In the genomic region with DNA sequence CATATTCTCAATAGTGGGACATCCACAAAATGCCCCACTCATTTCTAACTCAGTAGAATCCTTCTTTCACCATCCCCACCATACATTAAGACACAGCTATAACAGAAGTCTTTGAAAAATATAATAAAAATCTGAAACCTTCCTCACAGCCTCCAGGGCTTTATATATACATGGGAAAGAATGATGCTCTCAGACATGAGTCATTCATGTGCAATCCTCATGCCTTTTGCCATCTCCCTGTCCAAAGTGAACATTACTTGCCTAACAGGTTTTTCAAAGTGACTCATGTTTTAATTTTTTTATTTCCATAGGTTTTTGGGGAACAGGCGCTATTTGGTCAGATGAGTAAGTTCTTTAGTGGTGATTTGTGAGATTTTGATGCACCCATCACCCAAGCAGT, we compare ENCODE assay signal across 11 cellular contexts.
A peak's percentile ranks its signal among the peaks of the same experiment; 100 is the strongest.
DNase-seq lines count a peak whose midpoint lies in the region; FAIRE-seq and TF ChIP-seq lines count a peak whose summit lies in the region.
"Had no signal": no experiment of that assay in that cellular context is flagged by ENCODE, and none has a peak within 500 bp of the region (broad histone marks: within the 10 kb centered on the region; RNA-seq: fewer than 3 reads in every experiment).

No MANE protein-coding gene starts in this region.

- H3K27ac ChIP-seq in esophagus squamous epithelium (peak overlapping the region; percentile 54 to 86 (median 71)), small intestine (ENCODE audit: low read depth in 1 of 2, low read length in 1 of 2) (no peak overlapping the region)

- H3K27me3 ChIP-seq in esophagus squamous epithelium (no peaks in the 10 kb centered on the region), small intestine (ENCODE audit: control insufficient read depth in 2 of 2, insufficient read depth in 2 of 2, low read length in 2 of 2) (no peaks in the 10 kb centered on the region)
- H3K27me3 ChIP-seq: right lobe of liver had no signal

- H3K36me3 ChIP-seq in esophagus squamous epithelium (peaks cover 0 to 28% (median 0%) of the 10 kb centered on the region in 3 donors), small intestine (ENCODE audit: control insufficient read depth in 2 of 2, insufficient read depth in 2 of 2, low read length in 2 of 2) (peaks cover 0 to 3% of the 10 kb centered on the region in 2 donors)

- peaks cover 2 to 52% (median 6%) of the 10 kb centered on the region in 3 donors for H3K4me1 ChIP-seq in esophagus squamous epithelium
- peaks cover 4 to 10% of the 10 kb centered on the region in 2 donors for H3K4me1 ChIP-seq in small intestine (ENCODE audit: control insufficient read depth in 2 of 2, insufficient read depth in 1 of 2, low read depth in 1 of 2, low read length in 1 of 2)

- no peak for TF ChIP-seq CTCF in esophagus squamous epithelium (IDR thresholded peaks at IDR 0.05)

- intact Hi-C loops in esophagus squamous epithelium (cut with DNase I) = no loop called here

- no peak for TF ChIP-seq POLR2A in esophagus squamous epithelium (IDR thresholded peaks at IDR 0.05)

- H3K9me3 ChIP-seq in esophagus squamous epithelium (no peaks in the 10 kb centered on the region), small intestine (ENCODE audit: control insufficient read depth, low read depth) (no peaks in the 10 kb centered on the region)
- H3K9me3 ChIP-seq: right lobe of liver had no signal

- DNase-seq in SIG-M5 treated with dmso at 0.1 percent for 504 hours (lab: John Stamatoyannopoulos, UW; ENCODE audit: unreplicated experiment) (peak; percentile 78), SIG-M5 (lab: John Stamatoyannopoulos, UW) (no peak), NCI-H748 treated with DMSO at 0.1 percent for 48 hours (lab: John Stamatoyannopoulos, UW) (peak; percentile 59), esophagus squamous epithelium (lab: John Stamatoyannopoulos, UW) (no peak), small intestine (peak; percentile 65), hypothalamus (lab: John Stamatoyannopoulos, UW) (no peak), putamen (ENCODE audit: low spot score) (no peak), D341Med (ENCODE audit: low spot score) (no peak)
- DNase-seq: right lobe of liver, T-helper 1 cell had no signal

- H3K4me3 ChIP-seq in esophagus squamous epithelium (no peak overlapping the region), small intestine (ENCODE audit: low read depth in 1 of 2, low read length in 2 of 2) (no peak overlapping the region)
- H3K4me3 ChIP-seq: right lobe of liver had no signal

- whole genome bisulfite sequencing in esophagus squamous epithelium, 2 donors = 45 to 57% methylated on average over 1 of the region's 1 CpG
- 22 to 74% (median 71%) methylated on average over 1 of the region's 1 CpG for WGBS in small intestine, 3 donors

- FAIRE-seq in small intestine (lab: Jason Lieb, UNC) = no peak
- FAIRE-seq: GM12892 had no signal

Comparison
In these comparisons a context has a peak if more than half of its experiments do, and no peak if none do; other contexts are left out.
1. DNase-seq: peak in SIG-M5 treated with dmso at 0.1 percent for 504 hours (single experiment), NCI-H748 treated with DMSO at 0.1 percent for 48 hours (single experiment) and small intestine (single experiment); none in SIG-M5 (single experiment), esophagus squamous epithelium (single experiment), hypothalamus (0 of 51), putamen (single experiment) and D341Med (single experiment).
2. H3K27ac ChIP-seq: peak in esophagus squamous epithelium (4 of 4); none in small intestine (0 of 2).